13 cellular contexts compared by ENCODE assay signal in genomic region chr21:32382108-32382601, GRCh38. TPM values are rescaled to one million over a fixed set of nuclear protein-coding genes. Genes with fewer than 3 reads are reported as not detected.
DNase-seq lines count a peak whose midpoint lies in the region; FAIRE-seq and TF ChIP-seq lines count a peak whose summit lies in the region.
"Had no signal": no experiment of that assay in that cellular context is flagged by ENCODE, and none has a peak within 500 bp of the region (broad histone marks: within the 10 kb centered on the region; RNA-seq: fewer than 3 reads in every experiment).

No MANE protein-coding gene starts in this region.

- H3K36me3 ChIP-seq in BJ (ENCODE audit: control insufficient read depth, insufficient read depth, low read length) = peaks cover 11% of the 10 kb centered on the region

- H3K27ac Mint-ChIP-seq in nephron = peak overlapping the region in 2 of 3 experiments; percentile 38 to 65
- H3K27ac Mint-ChIP-seq: activated T-helper 2 cell treated with anti-CD3 and anti-CD28 coated beads, Interferon-gamma antibody, Interleukin-2, Interleukin-4, amounts not matched to agents 10 μg/mL and 5 μg/mL and 100 μg/mL, durations not matched to agents 14 hours and 24 hours and 36 hours; stimulated activated effector memory CD8-positive, alpha-beta T cell treated with anti-CD3 and anti-CD28 coated beads, Interleukin-12 subunit alpha, Interleukin-12 subunit beta, amount 100 ng/mL, for 72 hours had no signal

- H3K4me1 Mint-ChIP-seq in nephron = peaks cover 43% of the 10 kb centered on the region

- H3K36me3 Mint-ChIP-seq in nephron (ENCODE audit: low read depth) = peaks cover 65% of the 10 kb centered on the region

- TF ChIP-seq CTCF in BJ (IDR thresholded peaks at IDR 0.05; ENCODE audit: insufficient read depth, low read depth, low read length) (no peak), cardiac fibroblast (IDR thresholded peaks at IDR 0.05; ENCODE audit: low read depth, low read length) (no peak), nephron (IDR thresholded peaks at IDR 0.05; ENCODE audit: unreplicated experiment in 3 of 3) (no peak), D721Med (IDR thresholded peaks at IDR 0.05; ENCODE audit: insufficient read depth, missing control alignments) (no peak)

- H3K4me3 ChIP-seq in BJ (ENCODE audit: low read depth, low read length) (no peak overlapping the region), cardiac fibroblast (replicated peaks in 1 of 2; ENCODE audit: low read depth in 2 of 2, low read length in 2 of 2) (no peak overlapping the region)
- H3K4me3 ChIP-seq: dorsolateral prefrontal cortex had no signal

- no peak for FAIRE-seq in D721Med (lab: Jason Lieb, UNC)

- CTCF ChIA-PET in BJ (lab: Yijun Ruan, JAX) = interaction anchor here (0.8 to 1.4 kb wide), 4 partner anchors 10 to 219 kb away, joined by 3 to 4 read pairs (median 3); no protein-coding TSS in a partner anchor

- DNase-seq in BJ (ENCODE audit: low read depth) (peak; percentile 70), NCI-H1105 treated with DMSO at 0.1 percent for 48 hours (lab: John Stamatoyannopoulos, UW) (peak; percentile 88), cardiac fibroblast (ENCODE audit: low read depth in 2 of 2) (peak; percentile 56 to 58), NOMO-1 treated with DMSO at 0.1 percent for 48 hours (lab: John Stamatoyannopoulos, UW; ENCODE audit: unreplicated experiment) (no peak), D721Med (ENCODE audit: insufficient read length, low spot score) (no peak), D341Med (ENCODE audit: low spot score) (no peak), erythroblast (lab: John Stamatoyannopoulos, UW) (no peak)
- DNase-seq: activated CD4-positive, alpha-beta T cell treated with anti-CD3 and anti-CD28 coated beads for 1 hour; dorsolateral prefrontal cortex; naive B cell had no signal

- H3K9me3 Mint-ChIP-seq in nephron = no peaks in the 10 kb centered on the region
- H3K9me3 Mint-ChIP-seq: activated T-helper 2 cell treated with anti-CD3 and anti-CD28 coated beads, Interferon-gamma antibody, Interleukin-2, Interleukin-4, amounts not matched to agents 10 μg/mL and 5 μg/mL and 100 μg/mL, durations not matched to agents 14 hours and 24 hours and 36 hours; naive B cell; stimulated activated effector memory CD8-positive, alpha-beta T cell treated with anti-CD3 and anti-CD28 coated beads, Interleukin-12 subunit alpha, Interleukin-12 subunit beta, amount 100 ng/mL, for 72 hours had no signal

- H3K27me3 Mint-ChIP-seq in nephron (ENCODE audit: low read depth) = no peaks in the 10 kb centered on the region
- H3K27me3 Mint-ChIP-seq: naive B cell had no signal

- H3K27me3 ChIP-seq in BJ (ENCODE audit: control insufficient read depth, insufficient read depth, low read length) = no peaks in the 10 kb centered on the region
- H3K27me3 ChIP-seq: dorsolateral prefrontal cortex had no signal

- TF ChIP-seq POLR2A in erythroblast (IDR thresholded peaks at IDR 0.05; ENCODE audit: low read length) = no peak

- POLR2A ChIA-PET in BJ (lab: Charles Lee) = no interaction called here

- no peak overlapping the region for H3K4me3 Mint-ChIP-seq in nephron
- H3K4me3 Mint-ChIP-seq: naive B cell; stimulated activated effector memory CD8-positive, alpha-beta T cell treated with anti-CD3 and anti-CD28 coated beads, Interleukin-12 subunit alpha, Interleukin-12 subunit beta, amount 100 ng/mL, for 72 hours had no signal

RNA-seq across cellular contexts. Expression of gene URB1, which starts 10.7 kb away (rescaled TPM):
- 6.5 and 8.8 TPM in 2 replicates for polyA plus RNA-seq in BJ (2011; rRNA removed)
- polyA minus RNA-seq in BJ (2011; rRNA and poly(A)+ RNA removed) = 14.6 and 15.4 TPM in 2 replicates

RNA-seq across cellular contexts. Expression of gene EVA1C, which starts 30.4 kb away (rescaled TPM):
- polyA plus RNA-seq in BJ (2011; rRNA removed) = 9.6 and 12.2 TPM in 2 replicates
- polyA minus RNA-seq in BJ (2011; rRNA and poly(A)+ RNA removed) = 5.0 and 7.8 TPM in 2 replicates

Comparison
In these comparisons a context has a peak if more than half of its experiments do, and no peak if none do; other contexts are left out.
1. DNase-seq: peak in BJ (single experiment), NCI-H1105 treated with DMSO at 0.1 percent for 48 hours (single experiment) and cardiac fibroblast (2 of 2); none in NOMO-1 treated with DMSO at 0.1 percent for 48 hours (single experiment), D721Med (single experiment), D341Med (single experiment) and erythroblast (0 of 2).